ENCODE assay signal across 1 cellular context in the genomic region with DNA sequence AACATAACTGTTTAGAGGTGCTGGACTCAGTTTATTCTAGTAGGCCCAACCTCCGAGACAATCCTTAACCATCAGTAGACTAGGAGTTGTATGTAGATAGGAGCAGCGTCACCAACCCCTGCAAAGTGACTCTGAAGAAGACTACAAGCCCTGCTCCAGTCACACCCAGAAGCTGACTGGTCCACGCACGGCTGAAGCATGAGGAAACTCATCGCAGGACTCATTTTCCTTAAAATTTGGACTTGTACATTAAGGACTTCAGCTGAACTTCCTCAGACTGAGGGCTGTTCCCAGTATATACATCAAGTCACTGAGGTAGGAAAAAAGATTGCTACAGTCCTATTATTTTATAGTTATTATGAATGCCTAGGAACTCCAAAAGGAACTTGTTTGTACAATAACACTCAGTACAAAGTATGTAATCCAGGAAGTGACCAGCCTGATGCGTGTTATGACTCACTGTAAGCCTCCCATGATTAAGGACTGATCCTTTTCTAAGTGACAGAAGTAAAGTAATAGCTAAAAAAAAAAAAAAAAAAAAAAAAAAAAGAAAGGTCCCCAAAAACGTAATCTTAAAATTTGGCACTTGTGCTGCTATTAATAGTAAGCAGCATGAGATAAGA.
TF ChIP-seq lines count a peak whose summit lies in the region.

No MANE protein-coding gene starts in this region.

TF ChIP-seq in HepG2, 621 proteins besides CTCF, POLR2A, EP300 and RAD21 (continued from another document):
- TF ChIP-seq ATF1 (CRISPR knock-in tag; IDR thresholded peaks at IDR 0.05) (no peak), SALL1 (CRISPR knock-in tag; IDR thresholded peaks at IDR 0.05) (peak; percentile 48), ZNF749 (CRISPR knock-in tag; IDR thresholded peaks at IDR 0.05; ENCODE audit: borderline replicate concordance) (no peak), ZNF232 (CRISPR knock-in tag; IDR thresholded peaks at IDR 0.05; ENCODE audit: borderline replicate concordance) (peak; percentile 86), ZNF501 (CRISPR knock-in tag; IDR thresholded peaks at IDR 0.05) (0 out of 2 replicates have a peak, but pooled peaks have one; percentile 23), SCMH1 (CRISPR knock-in tag; IDR thresholded peaks at IDR 0.05; ENCODE audit: borderline replicate concordance) (no peak), NFKB2 (CRISPR knock-in tag; IDR thresholded peaks at IDR 0.05; ENCODE audit: borderline replicate concordance) (no peak), RARA (CRISPR knock-in tag; IDR thresholded peaks at IDR 0.05) (peak; percentile 11; the same call in 1 of the 2 replicates), ZSCAN25 (CRISPR knock-in tag; IDR thresholded peaks at IDR 0.05) (no peak), MED1 (CRISPR knock-in tag; IDR thresholded peaks at IDR 0.05) (peak; percentile 0; the same call in 1 of the 2 replicates), GATAD2A (CRISPR knock-in tag; IDR thresholded peaks at IDR 0.05) (peak; percentile 47; the same call in 1 of the 2 replicates), ZFX (CRISPR knock-in tag; IDR thresholded peaks at IDR 0.05; ENCODE audit: low read depth) (0 out of 2 replicates have a peak, but pooled peaks have one; percentile 11), FOSL2 (CRISPR knock-in tag; IDR thresholded peaks at IDR 0.05) (peak; percentile 36; the same call in 1 of the 2 replicates), SSRP1 (CRISPR knock-in tag; IDR thresholded peaks at IDR 0.05) (0 out of 2 replicates have a peak, but pooled peaks have one; percentile 28), ZBTB38 (CRISPR knock-in tag; IDR thresholded peaks at IDR 0.05) (0 out of 2 replicates have a peak, but pooled peaks have one; percentile 24), DMAP1 (CRISPR knock-in tag; IDR thresholded peaks at IDR 0.05) (0 out of 2 replicates have a peak, but pooled peaks have one; percentile 36)
- TF ChIP-seq, protein P1, sequence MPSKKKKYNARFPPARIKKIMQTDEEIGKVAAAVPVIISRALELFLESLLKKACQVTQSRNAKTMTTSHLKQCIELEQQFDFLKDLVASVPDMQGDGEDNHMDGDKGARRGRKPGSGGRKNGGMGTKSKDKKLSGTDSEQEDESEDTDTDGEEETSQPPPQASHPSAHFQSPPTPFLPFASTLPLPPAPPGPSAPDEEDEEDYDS (CRISPR knock-in tag; IDR thresholded peaks at IDR 0.05), result peak; percentile 19; the same call in 1 of the 2 replicates
- TF ChIP-seq, protein P2, sequence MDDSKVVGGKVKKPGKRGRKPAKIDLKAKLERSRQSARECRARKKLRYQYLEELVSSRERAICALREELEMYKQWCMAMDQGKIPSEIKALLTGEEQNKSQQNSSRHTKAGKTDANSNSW (CRISPR knock-in tag; IDR thresholded peaks at IDR 0.05; ENCODE audit: borderline replicate concordance), result no peak
- TF ChIP-seq, protein P3, sequence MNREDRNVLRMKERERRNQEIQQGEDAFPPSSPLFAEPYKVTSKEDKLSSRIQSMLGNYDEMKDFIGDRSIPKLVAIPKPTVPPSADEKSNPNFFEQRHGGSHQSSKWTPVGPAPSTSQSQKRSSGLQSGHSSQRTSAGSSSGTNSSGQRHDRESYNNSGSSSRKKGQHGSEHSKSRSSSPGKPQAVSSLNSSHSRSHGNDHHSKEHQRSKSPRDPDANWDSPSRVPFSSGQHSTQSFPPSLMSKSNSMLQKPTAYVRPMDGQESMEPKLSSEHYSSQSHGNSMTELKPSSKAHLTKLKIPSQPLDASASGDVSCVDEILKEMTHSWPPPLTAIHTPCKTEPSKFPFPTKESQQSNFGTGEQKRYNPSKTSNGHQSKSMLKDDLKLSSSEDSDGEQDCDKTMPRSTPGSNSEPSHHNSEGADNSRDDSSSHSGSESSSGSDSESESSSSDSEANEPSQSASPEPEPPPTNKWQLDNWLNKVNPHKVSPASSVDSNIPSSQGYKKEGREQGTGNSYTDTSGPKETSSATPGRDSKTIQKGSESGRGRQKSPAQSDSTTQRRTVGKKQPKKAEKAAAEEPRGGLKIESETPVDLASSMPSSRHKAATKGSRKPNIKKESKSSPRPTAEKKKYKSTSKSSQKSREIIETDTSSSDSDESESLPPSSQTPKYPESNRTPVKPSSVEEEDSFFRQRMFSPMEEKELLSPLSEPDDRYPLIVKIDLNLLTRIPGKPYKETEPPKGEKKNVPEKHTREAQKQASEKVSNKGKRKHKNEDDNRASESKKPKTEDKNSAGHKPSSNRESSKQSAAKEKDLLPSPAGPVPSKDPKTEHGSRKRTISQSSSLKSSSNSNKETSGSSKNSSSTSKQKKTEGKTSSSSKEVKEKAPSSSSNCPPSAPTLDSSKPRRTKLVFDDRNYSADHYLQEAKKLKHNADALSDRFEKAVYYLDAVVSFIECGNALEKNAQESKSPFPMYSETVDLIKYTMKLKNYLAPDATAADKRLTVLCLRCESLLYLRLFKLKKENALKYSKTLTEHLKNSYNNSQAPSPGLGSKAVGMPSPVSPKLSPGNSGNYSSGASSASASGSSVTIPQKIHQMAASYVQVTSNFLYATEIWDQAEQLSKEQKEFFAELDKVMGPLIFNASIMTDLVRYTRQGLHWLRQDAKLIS (CRISPR knock-in tag; IDR thresholded peaks at IDR 0.05), result 0 out of 2 replicates have a peak, but pooled peaks have one; percentile 88
- TF ChIP-seq, protein P4, sequence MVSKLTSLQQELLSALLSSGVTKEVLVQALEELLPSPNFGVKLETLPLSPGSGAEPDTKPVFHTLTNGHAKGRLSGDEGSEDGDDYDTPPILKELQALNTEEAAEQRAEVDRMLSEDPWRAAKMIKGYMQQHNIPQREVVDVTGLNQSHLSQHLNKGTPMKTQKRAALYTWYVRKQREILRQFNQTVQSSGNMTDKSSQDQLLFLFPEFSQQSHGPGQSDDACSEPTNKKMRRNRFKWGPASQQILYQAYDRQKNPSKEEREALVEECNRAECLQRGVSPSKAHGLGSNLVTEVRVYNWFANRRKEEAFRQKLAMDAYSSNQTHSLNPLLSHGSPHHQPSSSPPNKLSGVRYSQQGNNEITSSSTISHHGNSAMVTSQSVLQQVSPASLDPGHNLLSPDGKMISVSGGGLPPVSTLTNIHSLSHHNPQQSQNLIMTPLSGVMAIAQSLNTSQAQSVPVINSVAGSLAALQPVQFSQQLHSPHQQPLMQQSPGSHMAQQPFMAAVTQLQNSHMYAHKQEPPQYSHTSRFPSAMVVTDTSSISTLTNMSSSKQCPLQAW (CRISPR knock-in tag; IDR thresholded peaks at IDR 0.05), result 0 out of 2 replicates have a peak, but pooled peaks have one; percentile 32
- TF ChIP-seq, protein P5, sequence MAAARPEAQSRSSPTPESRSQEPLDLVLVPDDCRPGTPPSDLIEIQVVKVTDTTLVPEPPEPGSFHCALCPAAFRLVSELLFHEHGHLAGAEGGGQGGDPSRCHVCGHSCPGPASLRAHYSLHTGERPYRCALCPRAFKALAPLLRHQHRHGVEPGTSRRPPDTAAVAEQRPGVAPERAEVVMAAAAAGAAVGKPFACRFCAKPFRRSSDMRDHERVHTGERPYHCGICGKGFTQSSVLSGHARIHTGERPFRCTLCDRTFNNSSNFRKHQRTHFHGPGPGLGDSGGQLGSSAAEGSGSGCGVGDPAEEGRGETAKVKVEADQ (CRISPR knock-in tag; IDR thresholded peaks at IDR 0.05; ENCODE audit: borderline replicate concordance), result no peak
